Comparison of ENCODE assay signal across 1 cellular context in the genomic region with DNA sequence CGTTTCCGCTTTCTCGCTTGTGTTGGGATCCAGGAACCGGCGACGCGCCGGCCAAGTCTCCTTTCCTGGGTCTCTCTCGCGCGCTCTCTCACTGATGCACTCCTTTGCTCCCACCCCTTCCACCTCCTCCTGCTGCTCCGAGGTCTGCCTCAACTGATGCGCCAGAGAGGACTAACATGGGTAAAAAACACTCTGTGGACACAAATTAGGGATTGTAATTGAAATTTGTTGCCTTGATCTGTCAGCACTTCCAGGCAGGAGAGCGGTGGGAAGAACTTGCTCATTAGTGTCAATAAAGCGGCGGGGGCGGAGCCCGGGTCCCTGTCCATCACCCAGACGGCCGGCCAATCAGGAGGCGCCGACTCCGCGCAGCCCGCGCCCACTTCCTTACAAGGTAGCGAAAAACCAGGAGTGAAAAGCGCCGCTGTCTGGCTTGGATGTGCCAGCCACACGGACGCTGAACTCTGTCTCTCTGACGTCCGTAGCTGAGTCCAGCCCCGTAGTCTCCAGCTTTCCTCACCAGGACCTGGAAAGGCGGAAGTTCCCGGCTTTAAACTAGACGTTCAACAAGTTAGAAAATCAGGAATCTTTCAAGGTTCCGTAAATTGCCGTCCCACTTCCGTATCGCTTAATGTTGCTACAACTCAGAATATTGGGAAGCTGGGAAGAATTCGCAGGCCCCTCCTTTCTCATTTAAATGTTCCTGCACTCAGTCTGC.
TF ChIP-seq lines count a peak whose summit lies in the region.

Gene TBX18, minus strand, starts transcription at position 267 of the 718 bp plus-strand sequence. CDS start 417 bp downstream, outside the sequence.

TF ChIP-seq in HEK293, 187 proteins besides CTCF, POLR2A, EP300 and RAD21 (continued from another document and continues in another):
- TF ChIP-seq ZNF624 (tag by site-specific recombination; IDR thresholded peaks at IDR 0.05): no peak
- TF ChIP-seq, protein P1, sequence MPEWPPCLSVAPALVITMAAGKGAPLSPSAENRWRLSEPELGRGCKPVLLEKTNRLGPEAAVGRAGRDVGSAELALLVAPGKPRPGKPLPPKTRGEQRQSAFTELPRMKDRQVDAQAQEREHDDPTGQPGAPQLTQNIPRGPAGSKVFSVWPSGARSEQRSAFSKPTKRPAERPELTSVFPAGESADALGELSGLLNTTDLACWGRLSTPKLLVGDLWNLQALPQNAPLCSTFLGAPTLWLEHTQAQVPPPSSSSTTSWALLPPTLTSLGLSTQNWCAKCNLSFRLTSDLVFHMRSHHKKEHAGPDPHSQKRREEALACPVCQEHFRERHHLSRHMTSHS (tag by site-specific recombination; IDR thresholded peaks at IDR 0.05): no peak
- TF ChIP-seq FEZF1 (tag by site-specific recombination; IDR thresholded peaks at IDR 0.05): peak; percentile 44; the same call in 1 of the 2 replicates
- TF ChIP-seq ZNF664 (tag by site-specific recombination; IDR thresholded peaks at IDR 0.05): 0 out of 2 replicates have a peak, but pooled peaks have one; percentile 32
- TF ChIP-seq ZBTB49 (tag by site-specific recombination; IDR thresholded peaks at IDR 0.05; ENCODE audit: low read depth): no peak
- TF ChIP-seq, protein P2, sequence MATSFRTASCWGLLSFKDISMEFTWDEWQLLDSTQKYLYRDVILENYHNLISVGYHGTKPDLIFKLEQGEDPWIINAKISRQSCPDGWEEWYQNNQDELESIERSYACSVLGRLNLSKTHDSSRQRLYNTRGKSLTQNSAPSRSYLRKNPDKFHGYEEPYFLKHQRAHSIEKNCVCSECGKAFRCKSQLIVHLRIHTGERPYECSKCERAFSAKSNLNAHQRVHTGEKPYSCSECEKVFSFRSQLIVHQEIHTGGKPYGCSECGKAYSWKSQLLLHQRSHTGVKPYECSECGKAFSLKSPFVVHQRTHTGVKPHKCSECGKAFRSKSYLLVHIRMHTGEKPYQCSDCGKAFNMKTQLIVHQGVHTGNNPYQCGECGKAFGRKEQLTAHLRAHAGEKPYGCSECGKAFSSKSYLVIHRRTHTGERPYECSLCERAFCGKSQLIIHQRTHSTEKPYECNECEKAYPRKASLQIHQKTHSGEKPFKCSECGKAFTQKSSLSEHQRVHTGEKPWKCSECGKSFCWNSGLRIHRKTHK (tag by site-specific recombination; IDR thresholded peaks at IDR 0.05): no peak
- TF ChIP-seq ZNF571 (tag by site-specific recombination; IDR thresholded peaks at IDR 0.05): no peak
- no peak for TF ChIP-seq ZNF133 (tag by site-specific recombination; IDR thresholded peaks at IDR 0.05)
- TF ChIP-seq ZNF221 (tag by site-specific recombination; IDR thresholded peaks at IDR 0.05; ENCODE audit: borderline replicate concordance): no peak
- TF ChIP-seq ZBTB6 (tag by site-specific recombination; IDR thresholded peaks at IDR 0.05): no peak
- TF ChIP-seq, protein P3, sequence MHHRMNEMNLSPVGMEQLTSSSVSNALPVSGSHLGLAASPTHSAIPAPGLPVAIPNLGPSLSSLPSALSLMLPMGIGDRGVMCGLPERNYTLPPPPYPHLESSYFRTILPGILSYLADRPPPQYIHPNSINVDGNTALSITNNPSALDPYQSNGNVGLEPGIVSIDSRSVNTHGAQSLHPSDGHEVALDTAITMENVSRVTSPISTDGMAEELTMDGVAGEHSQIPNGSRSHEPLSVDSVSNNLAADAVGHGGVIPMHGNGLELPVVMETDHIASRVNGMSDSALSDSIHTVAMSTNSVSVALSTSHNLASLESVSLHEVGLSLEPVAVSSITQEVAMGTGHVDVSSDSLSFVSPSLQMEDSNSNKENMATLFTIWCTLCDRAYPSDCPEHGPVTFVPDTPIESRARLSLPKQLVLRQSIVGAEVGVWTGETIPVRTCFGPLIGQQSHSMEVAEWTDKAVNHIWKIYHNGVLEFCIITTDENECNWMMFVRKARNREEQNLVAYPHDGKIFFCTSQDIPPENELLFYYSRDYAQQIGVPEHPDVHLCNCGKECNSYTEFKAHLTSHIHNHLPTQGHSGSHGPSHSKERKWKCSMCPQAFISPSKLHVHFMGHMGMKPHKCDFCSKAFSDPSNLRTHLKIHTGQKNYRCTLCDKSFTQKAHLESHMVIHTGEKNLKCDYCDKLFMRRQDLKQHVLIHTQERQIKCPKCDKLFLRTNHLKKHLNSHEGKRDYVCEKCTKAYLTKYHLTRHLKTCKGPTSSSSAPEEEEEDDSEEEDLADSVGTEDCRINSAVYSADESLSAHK (tag by site-specific recombination; IDR thresholded peaks at IDR 0.05): peak; percentile 23; the same call in 1 of the 2 replicates
- no peak for TF ChIP-seq ZNF544 (tag by site-specific recombination; IDR thresholded peaks at IDR 0.05)
- no peak for TF ChIP-seq ZNF274 (IDR thresholded peaks at IDR 0.05; ENCODE audit: low read length)
- no peak for TF ChIP-seq ZNF274 (tag by site-specific recombination; IDR thresholded peaks at IDR 0.05; ENCODE audit: borderline replicate concordance)
- no peak; the same call in 1 of the 2 replicates for TF ChIP-seq ZNF398 (tag by site-specific recombination; IDR thresholded peaks at IDR 0.05)
- TF ChIP-seq GLIS2 (tag by site-specific recombination; IDR thresholded peaks at IDR 0.05): no peak
- no peak for TF ChIP-seq ZNF19 (tag by site-specific recombination; IDR thresholded peaks at IDR 0.05; ENCODE audit: low read depth)
- no peak for TF ChIP-seq ZNF48 (tag by site-specific recombination; IDR thresholded peaks at IDR 0.05)
- TF ChIP-seq GLI2 (tag by site-specific recombination; IDR thresholded peaks at IDR 0.05; ENCODE audit: borderline replicate concordance, low read depth): no peak
- TF ChIP-seq ZNF639 (tag by site-specific recombination; IDR thresholded peaks at IDR 0.05): 0 out of 2 replicates have a peak, but pooled peaks have one; percentile 33
- no peak for TF ChIP-seq ZNF155 (tag by site-specific recombination; IDR thresholded peaks at IDR 0.05)
- TF ChIP-seq ZNF621 (tag by site-specific recombination; IDR thresholded peaks at IDR 0.05): no peak
- no peak for TF ChIP-seq ZFP69B (tag by site-specific recombination; IDR thresholded peaks at IDR 0.05)
- TF ChIP-seq, protein P4, sequence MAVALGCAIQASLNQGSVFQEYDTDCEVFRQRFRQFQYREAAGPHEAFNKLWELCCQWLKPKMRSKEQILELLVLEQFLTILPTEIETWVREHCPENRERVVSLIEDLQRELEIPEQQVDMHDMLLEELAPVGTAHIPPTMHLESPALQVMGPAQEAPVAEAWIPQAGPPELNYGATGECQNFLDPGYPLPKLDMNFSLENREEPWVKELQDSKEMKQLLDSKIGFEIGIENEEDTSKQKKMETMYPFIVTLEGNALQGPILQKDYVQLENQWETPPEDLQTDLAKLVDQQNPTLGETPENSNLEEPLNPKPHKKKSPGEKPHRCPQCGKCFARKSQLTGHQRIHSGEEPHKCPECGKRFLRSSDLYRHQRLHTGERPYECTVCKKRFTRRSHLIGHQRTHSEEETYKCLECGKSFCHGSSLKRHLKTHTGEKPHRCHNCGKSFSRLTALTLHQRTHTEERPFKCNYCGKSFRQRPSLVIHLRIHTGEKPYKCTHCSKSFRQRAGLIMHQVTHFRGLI (tag by site-specific recombination; IDR thresholded peaks at IDR 0.05): 0 out of 2 replicates have a peak, but pooled peaks have one; percentile 13
- peak; percentile 73 for TF ChIP-seq ZNF366 (tag by site-specific recombination; conservative IDR thresholded peaks at IDR 0.05)
- TF ChIP-seq SETDB1 (IDR thresholded peaks at IDR 0.05; ENCODE audit: insufficient read length, low read length): peak; percentile 24
- TF ChIP-seq ZNF132 (tag by site-specific recombination; IDR thresholded peaks at IDR 0.05; ENCODE audit: borderline replicate concordance): no peak
- TF ChIP-seq ZFP37 (tag by site-specific recombination; IDR thresholded peaks at IDR 0.05): no peak
- TF ChIP-seq ZNF785 (tag by site-specific recombination; IDR thresholded peaks at IDR 0.05): no peak
- TF ChIP-seq ZNF114 (tag by site-specific recombination; IDR thresholded peaks at IDR 0.05): no peak
- TF ChIP-seq, protein P5, sequence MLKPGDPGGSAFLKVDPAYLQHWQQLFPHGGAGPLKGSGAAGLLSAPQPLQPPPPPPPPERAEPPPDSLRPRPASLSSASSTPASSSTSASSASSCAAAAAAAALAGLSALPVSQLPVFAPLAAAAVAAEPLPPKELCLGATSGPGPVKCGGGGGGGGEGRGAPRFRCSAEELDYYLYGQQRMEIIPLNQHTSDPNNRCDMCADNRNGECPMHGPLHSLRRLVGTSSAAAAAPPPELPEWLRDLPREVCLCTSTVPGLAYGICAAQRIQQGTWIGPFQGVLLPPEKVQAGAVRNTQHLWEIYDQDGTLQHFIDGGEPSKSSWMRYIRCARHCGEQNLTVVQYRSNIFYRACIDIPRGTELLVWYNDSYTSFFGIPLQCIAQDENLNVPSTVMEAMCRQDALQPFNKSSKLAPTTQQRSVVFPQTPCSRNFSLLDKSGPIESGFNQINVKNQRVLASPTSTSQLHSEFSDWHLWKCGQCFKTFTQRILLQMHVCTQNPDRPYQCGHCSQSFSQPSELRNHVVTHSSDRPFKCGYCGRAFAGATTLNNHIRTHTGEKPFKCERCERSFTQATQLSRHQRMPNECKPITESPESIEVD (tag by site-specific recombination; IDR thresholded peaks at IDR 0.05): peak; percentile 82
- TF ChIP-seq ZSCAN30 (tag by site-specific recombination; IDR thresholded peaks at IDR 0.05): peak; percentile 95
- TF ChIP-seq ZNF777 (tag by site-specific recombination; IDR thresholded peaks at IDR 0.05; ENCODE audit: borderline replicate concordance): no peak
- TF ChIP-seq ZNF610 (tag by site-specific recombination; IDR thresholded peaks at IDR 0.05; ENCODE audit: borderline replicate concordance): peak; percentile 73
- peak; percentile 82 for TF ChIP-seq GLIS1 (tag by site-specific recombination; IDR thresholded peaks at IDR 0.05)
- no peak for TF ChIP-seq ZNF548 (tag by site-specific recombination; IDR thresholded peaks at IDR 0.05)
- no peak for TF ChIP-seq KLF7 (tag by site-specific recombination; IDR thresholded peaks at IDR 0.05; ENCODE audit: borderline replicate concordance)
- TF ChIP-seq ZNF768 (tag by site-specific recombination; IDR thresholded peaks at IDR 0.05): no peak
- no peak for TF ChIP-seq ZNF654 (tag by site-specific recombination; IDR thresholded peaks at IDR 0.05; ENCODE audit: low read depth)
- TF ChIP-seq ZNF394 (tag by site-specific recombination; IDR thresholded peaks at IDR 0.05; ENCODE audit: borderline replicate concordance): 0 out of 2 replicates have a peak, but pooled peaks have one; percentile 26
- TF ChIP-seq ZNF658 (tag by site-specific recombination; IDR thresholded peaks at IDR 0.05): no peak
- no peak for TF ChIP-seq ZNF549 (tag by site-specific recombination; IDR thresholded peaks at IDR 0.05)
- TF ChIP-seq ZNF837 (tag by site-specific recombination; IDR thresholded peaks at IDR 0.05): no peak
- no peak for TF ChIP-seq GFI1B (tag by site-specific recombination; IDR thresholded peaks at IDR 0.05)
- no peak for TF ChIP-seq HOXD13 (CRISPR knock-in tag; IDR thresholded peaks at IDR 0.05; ENCODE audit: borderline replicate concordance)
- peak; percentile 79 for TF ChIP-seq ZEB2 (tag by site-specific recombination; IDR thresholded peaks at IDR 0.05)
- TF ChIP-seq ZNF561 (tag by site-specific recombination; IDR thresholded peaks at IDR 0.05; ENCODE audit: borderline replicate concordance): peak; percentile 77; the same call in 1 of the 2 replicates
- TF ChIP-seq ZBTB17 (tag by site-specific recombination; IDR thresholded peaks at IDR 0.05): peak; percentile 84
- TF ChIP-seq ZNF202 (tag by site-specific recombination; IDR thresholded peaks at IDR 0.05; ENCODE audit: borderline replicate concordance): no peak
- TF ChIP-seq ZNF157 (tag by site-specific recombination; IDR thresholded peaks at IDR 0.05): no peak
- no peak for TF ChIP-seq ZNF701 (tag by site-specific recombination; IDR thresholded peaks at IDR 0.05)
- no peak for TF ChIP-seq ZNF112 (tag by site-specific recombination; IDR thresholded peaks at IDR 0.05)
